In genomic region chr4:153787156-153787555, GRCh38 we compare ENCODE assay signal across 2 cellular contexts.
TF ChIP-seq lines count a peak whose summit lies in the region.

No MANE protein-coding gene starts in this region.

TF ChIP-seq in GM23338, 12 proteins besides CTCF, POLR2A, EP300 and RAD21 (continued from another document):
- no peak for TF ChIP-seq REST (IDR thresholded peaks at IDR 0.05; ENCODE audit: unreplicated experiment)
- no peak for TF ChIP-seq CREB1 (CRISPR knock-in tag; IDR thresholded peaks at IDR 0.05; ENCODE audit: low read depth)
- no peak for TF ChIP-seq EZH2phosphoT487 (IDR thresholded peaks at IDR 0.05; ENCODE audit: unreplicated experiment)
- no peak for TF ChIP-seq ZNF114 (CRISPR knock-in tag; IDR thresholded peaks at IDR 0.05)

TF ChIP-seq in WTC11, 78 proteins besides CTCF, POLR2A, EP300 and RAD21 (continued from another document):
- no peak for TF ChIP-seq CREB1 (CRISPR knock-in tag; IDR thresholded peaks at IDR 0.05)
- no peak for TF ChIP-seq GABPB1 (CRISPR knock-in tag; IDR thresholded peaks at IDR 0.05)
- no peak for TF ChIP-seq HMGA2 (CRISPR knock-in tag; IDR thresholded peaks at IDR 0.05)
- TF ChIP-seq, protein P1, sequence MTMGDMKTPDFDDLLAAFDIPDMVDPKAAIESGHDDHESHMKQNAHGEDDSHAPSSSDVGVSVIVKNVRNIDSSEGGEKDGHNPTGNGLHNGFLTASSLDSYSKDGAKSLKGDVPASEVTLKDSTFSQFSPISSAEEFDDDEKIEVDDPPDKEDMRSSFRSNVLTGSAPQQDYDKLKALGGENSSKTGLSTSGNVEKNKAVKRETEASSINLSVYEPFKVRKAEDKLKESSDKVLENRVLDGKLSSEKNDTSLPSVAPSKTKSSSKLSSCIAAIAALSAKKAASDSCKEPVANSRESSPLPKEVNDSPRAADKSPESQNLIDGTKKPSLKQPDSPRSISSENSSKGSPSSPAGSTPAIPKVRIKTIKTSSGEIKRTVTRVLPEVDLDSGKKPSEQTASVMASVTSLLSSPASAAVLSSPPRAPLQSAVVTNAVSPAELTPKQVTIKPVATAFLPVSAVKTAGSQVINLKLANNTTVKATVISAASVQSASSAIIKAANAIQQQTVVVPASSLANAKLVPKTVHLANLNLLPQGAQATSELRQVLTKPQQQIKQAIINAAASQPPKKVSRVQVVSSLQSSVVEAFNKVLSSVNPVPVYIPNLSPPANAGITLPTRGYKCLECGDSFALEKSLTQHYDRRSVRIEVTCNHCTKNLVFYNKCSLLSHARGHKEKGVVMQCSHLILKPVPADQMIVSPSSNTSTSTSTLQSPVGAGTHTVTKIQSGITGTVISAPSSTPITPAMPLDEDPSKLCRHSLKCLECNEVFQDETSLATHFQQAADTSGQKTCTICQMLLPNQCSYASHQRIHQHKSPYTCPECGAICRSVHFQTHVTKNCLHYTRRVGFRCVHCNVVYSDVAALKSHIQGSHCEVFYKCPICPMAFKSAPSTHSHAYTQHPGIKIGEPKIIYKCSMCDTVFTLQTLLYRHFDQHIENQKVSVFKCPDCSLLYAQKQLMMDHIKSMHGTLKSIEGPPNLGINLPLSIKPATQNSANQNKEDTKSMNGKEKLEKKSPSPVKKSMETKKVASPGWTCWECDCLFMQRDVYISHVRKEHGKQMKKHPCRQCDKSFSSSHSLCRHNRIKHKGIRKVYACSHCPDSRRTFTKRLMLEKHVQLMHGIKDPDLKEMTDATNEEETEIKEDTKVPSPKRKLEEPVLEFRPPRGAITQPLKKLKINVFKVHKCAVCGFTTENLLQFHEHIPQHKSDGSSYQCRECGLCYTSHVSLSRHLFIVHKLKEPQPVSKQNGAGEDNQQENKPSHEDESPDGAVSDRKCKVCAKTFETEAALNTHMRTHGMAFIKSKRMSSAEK (CRISPR knock-in tag; IDR thresholded peaks at IDR 0.05; ENCODE audit: borderline replicate concordance) = no peak
- TF ChIP-seq ZNF317 (CRISPR knock-in tag; IDR thresholded peaks at IDR 0.05; ENCODE audit: borderline replicate concordance, low read depth) = no peak
- TF ChIP-seq IRF2 (CRISPR knock-in tag; IDR thresholded peaks at IDR 0.05; ENCODE audit: borderline replicate concordance, low read depth) = no peak
